9 cellular contexts compared by ENCODE assay signal in genomic region chr12:67772276-67773169, GRCh38.
DNase-seq lines count a peak whose midpoint lies in the region; ATAC-seq and TF ChIP-seq lines count a peak whose summit lies in the region.
"Had no signal": no experiment of that assay in that cellular context is flagged by ENCODE, and none has a peak within 500 bp of the region (broad histone marks: within the 10 kb centered on the region; RNA-seq: fewer than 3 reads in every experiment).

No MANE protein-coding gene starts in this region.

- DNase-seq in A172 (ENCODE audit: low spot score) (peak; percentile 76), IMR-90 (peak; percentile 76), brain microvascular endothelial cell (peak; percentile 92), kidney glomerular epithelial cell (lab: John Stamatoyannopoulos, UW) (peak; percentile 50), PC-9 (no peak), KG1 (lab: John Stamatoyannopoulos, UW) (no peak)

- intact Hi-C loops in IMR-90 (cut with micrococcal nuclease) (no loop called here), PC-9 (cut with micrococcal nuclease; ENCODE audit: unreplicated experiment) (no loop called here)

- H3K9me1 ChIP-seq in IMR-90 (ENCODE audit: insufficient read depth, low read length): peaks cover 7% of the 10 kb centered on the region

- BruUV-seq in IMR-90 (replicated peaks; lab: Mats Ljungman, UMichigan) (no TSS peak), PC-9 (replicated peaks; lab: Mats Ljungman, UMichigan) (no TSS peak)

- no peak for TF ChIP-seq CTCF in IMR-90 (conservative IDR thresholded peaks at IDR 0.05; ENCODE audit: low read depth, low read length)
- no peak for TF ChIP-seq CTCF in brain microvascular endothelial cell (IDR thresholded peaks at IDR 0.05; ENCODE audit: low read depth, low read length, missing control alignments)
- no peak for TF ChIP-seq CTCF in PC-9 (conservative IDR thresholded peaks at IDR 0.05)

- peak overlapping the region; percentile 39; the same call in 1 of the 2 replicates for H3K18ac ChIP-seq in IMR-90 (ENCODE audit: low read depth, low read length)

- peak overlapping the region; percentile 2; the same call in 1 of the 2 replicates for H3K23ac ChIP-seq in IMR-90 (ENCODE audit: low read depth, low read length)

- peak; percentile 92 for ATAC-seq in IMR-90 (ENCODE audit: low read depth)
- no peak for ATAC-seq in GM21717 (IDR thresholded peaks at IDR 0.05; ENCODE audit: unreplicated experiment)
- ATAC-seq in GM19324 (IDR thresholded peaks at IDR 0.05; ENCODE audit: low FRiP score, unreplicated experiment): no peak

- H3K36me3 ChIP-seq in IMR-90 (ENCODE audit: control insufficient read depth, insufficient read depth, low read length): no peaks in the 10 kb centered on the region
- H3K36me3 ChIP-seq in brain microvascular endothelial cell (replicated peaks): no peaks in the 10 kb centered on the region
- no peaks in the 10 kb centered on the region for H3K36me3 ChIP-seq in PC-9 (ENCODE audit: low read depth)

- H4K5ac ChIP-seq in IMR-90 (ENCODE audit: low read depth, low read length): no peak overlapping the region

- no peaks in the 10 kb centered on the region for H4K20me1 ChIP-seq in IMR-90 (ENCODE audit: insufficient read depth, low read length)
- no peaks in the 10 kb centered on the region for H4K20me1 ChIP-seq in PC-9 (ENCODE audit: insufficient read depth)

- H3K9ac ChIP-seq in IMR-90 (ENCODE audit: low read depth, low read length): no peak overlapping the region

- peak overlapping the region; percentile 43 for H2BK120ac ChIP-seq in IMR-90 (ENCODE audit: low read depth, low read length)

- CTCF ChIA-PET in IMR-90 (lab: Yijun Ruan, JAX): interaction anchor here (1.2 kb wide), 1 partner anchor 91 kb away, joined by 3 read pairs; no protein-coding TSS in a partner anchor
- CTCF ChIA-PET in PC-9 (lab: Charles Lee): no interaction called here

- TF ChIP-seq RAD21 in IMR-90 (IDR thresholded peaks at IDR 0.05; ENCODE audit: low read length): no peak

- H3K4me3 ChIP-seq in IMR-90 (ENCODE audit: insufficient read depth, low read depth, low read length) (no peak overlapping the region), brain microvascular endothelial cell (ENCODE audit: low read depth, low read length) (no peak overlapping the region), PC-9 (no peak overlapping the region)

- H3K9me2 ChIP-seq in PC-9 (ENCODE audit: insufficient read depth): 0 out of 2 replicates have a peak, but pooled peaks cover 4% of the 10 kb centered on the region

- peak overlapping the region; percentile 12; the same call in 1 of the 3 replicates for H2BK15ac ChIP-seq in IMR-90 (ENCODE audit: low read depth, low read length)

- H3K4me2 ChIP-seq in IMR-90 (ENCODE audit: low read depth, low read length): peak overlapping the region; percentile 66
- H3K4me2 ChIP-seq in PC-9: no peak overlapping the region

- H3K4ac ChIP-seq in IMR-90 (ENCODE audit: low read depth, low read length): peak overlapping the region; percentile 3

- peak overlapping the region; percentile 20; the same call in 1 of the 2 replicates for H4K91ac ChIP-seq in IMR-90 (ENCODE audit: insufficient read depth, low read depth, low read length)

- H4K8ac ChIP-seq in IMR-90 (ENCODE audit: low read depth in 2 of 2, low read length in 2 of 2): peak overlapping the region in 1 of 2 experiments; percentile 70; a peak in 2 of 4 replicates

- H2BK5ac ChIP-seq in IMR-90 (ENCODE audit: low read depth, low read length, poor library complexity, severe bottlenecking): no peak overlapping the region

- H3K79me1 ChIP-seq in IMR-90 (ENCODE audit: low read depth in 1 of 2, low read length in 2 of 2): 0 out of 4 replicates have a peak, but pooled peaks cover 0 to 3% of the 10 kb centered on the region in 2 experiments

- no peaks in the 10 kb centered on the region for H3K27me3 ChIP-seq in IMR-90 (ENCODE audit: control insufficient read depth, insufficient read depth, low read length)
- no peaks in the 10 kb centered on the region for H3K27me3 ChIP-seq in brain microvascular endothelial cell (replicated peaks)
- H3K27me3 ChIP-seq in PC-9 (ENCODE audit: insufficient read depth, low read depth): no peaks in the 10 kb centered on the region

- TF ChIP-seq POLR2A in IMR-90 (IDR thresholded peaks at IDR 0.05; ENCODE audit: low read depth, low read length): no peak

- H2AFZ ChIP-seq in IMR-90 (replicated peaks; ENCODE audit: low read length, poor library complexity) (peak overlapping the region; percentile 84), PC-9 (no peak overlapping the region)

- peak overlapping the region; percentile 50 for H2BK20ac ChIP-seq in IMR-90 (ENCODE audit: low read depth, low read length)

- H2AK5ac ChIP-seq in IMR-90 (ENCODE audit: low read depth, low read length): peak overlapping the region; percentile 21; the same call in 1 of the 2 replicates

- POLR2A ChIA-PET in IMR-90 (lab: Charles Lee; ENCODE audit: unreplicated experiment) (no interaction called here), PC-9 (lab: Charles Lee; ENCODE audit: unreplicated experiment) (no interaction called here)

- H3K4me1 ChIP-seq in IMR-90 (ENCODE audit: control insufficient read depth, insufficient read depth, low read length): peaks cover 9% of the 10 kb centered on the region
- peaks cover 36% of the 10 kb centered on the region for H3K4me1 ChIP-seq in PC-9 (replicated peaks; ENCODE audit: insufficient read depth)

- no peaks in the 10 kb centered on the region for H3K9me3 ChIP-seq in IMR-90 (ENCODE audit: control insufficient read depth, insufficient read depth, low read length)
- H3K9me3 ChIP-seq in PC-9 (ENCODE audit: insufficient read depth, low read depth): no peaks in the 10 kb centered on the region

- peaks cover 26% of the 10 kb centered on the region for H3F3A ChIP-seq in PC-9 (ENCODE audit: insufficient read depth, low read depth)

- no peaks in the 10 kb centered on the region for H3K79me2 ChIP-seq in PC-9 (ENCODE audit: low read depth)

- H2AK9ac ChIP-seq in IMR-90 (replicated peaks; ENCODE audit: low read depth, low read length, poor library complexity): peak overlapping the region; percentile 37

- in situ Hi-C loops in IMR-90 (cut with MboI; ENCODE audit: low sequenced_read_pairs) (no loop called here), brain microvascular endothelial cell (cut with HindIII; ENCODE audit: low pct_ligation_motif_present, low sequenced_read_pairs) (no loop called here)

- dilution Hi-C loops in IMR-90 (cut with HindIII; ENCODE audit: low sequenced_read_pairs, unreplicated experiment): no loop called here

- H3K27ac ChIP-seq in IMR-90 (ENCODE audit: insufficient read depth, low read length) (no peak overlapping the region), brain microvascular endothelial cell (peak overlapping the region; percentile 66), PC-9 (no peak overlapping the region)
- H3K27ac ChIP-seq: C4-2B had no signal

- H3K14ac ChIP-seq in IMR-90 (replicated peaks; ENCODE audit: low read depth, low read length): peak overlapping the region; percentile 87

- WGBS in IMR-90 (ENCODE audit: extremely low coverage in 2 of 2, insufficient read length in 1 of 2), 2 experiments: no CpG with 5 or more reads among the region's 11 CpGs

- no peak overlapping the region for H3K56ac ChIP-seq in IMR-90 (ENCODE audit: extremely low read depth, insufficient read depth, low read length)

TF ChIP-seq in IMR-90, 13 proteins besides CTCF, POLR2A, EP300 and RAD21:
- no peak for TF ChIP-seq MXI1 (IDR thresholded peaks at IDR 0.05; ENCODE audit: borderline replicate concordance, low read depth, low read length)
- TF ChIP-seq CHD1 (IDR thresholded peaks at IDR 0.05; ENCODE audit: low read depth, low read length): no peak
- no peak for TF ChIP-seq CEBPB (IDR thresholded peaks at IDR 0.05; ENCODE audit: low read depth, low read length)
- no peak for TF ChIP-seq MAFK (IDR thresholded peaks at IDR 0.05; ENCODE audit: low read depth, low read length)
- TF ChIP-seq RFX5 (IDR thresholded peaks at IDR 0.05; ENCODE audit: low read depth, low read length): no peak
- TF ChIP-seq NFE2L2 (IDR thresholded peaks at IDR 0.05; ENCODE audit: low read depth, low read length): no peak
- TF ChIP-seq, protein P1, sequence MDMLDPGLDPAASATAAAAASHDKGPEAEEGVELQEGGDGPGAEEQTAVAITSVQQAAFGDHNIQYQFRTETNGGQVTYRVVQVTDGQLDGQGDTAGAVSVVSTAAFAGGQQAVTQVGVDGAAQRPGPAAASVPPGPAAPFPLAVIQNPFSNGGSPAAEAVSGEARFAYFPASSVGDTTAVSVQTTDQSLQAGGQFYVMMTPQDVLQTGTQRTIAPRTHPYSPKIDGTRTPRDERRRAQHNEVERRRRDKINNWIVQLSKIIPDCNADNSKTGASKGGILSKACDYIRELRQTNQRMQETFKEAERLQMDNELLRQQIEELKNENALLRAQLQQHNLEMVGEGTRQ (IDR thresholded peaks at IDR 0.05; ENCODE audit: low read depth, low read length): no peak
- no peak for TF ChIP-seq BHLHE40 (IDR thresholded peaks at IDR 0.05; ENCODE audit: low read depth, low read length)
- TF ChIP-seq, protein P2, sequence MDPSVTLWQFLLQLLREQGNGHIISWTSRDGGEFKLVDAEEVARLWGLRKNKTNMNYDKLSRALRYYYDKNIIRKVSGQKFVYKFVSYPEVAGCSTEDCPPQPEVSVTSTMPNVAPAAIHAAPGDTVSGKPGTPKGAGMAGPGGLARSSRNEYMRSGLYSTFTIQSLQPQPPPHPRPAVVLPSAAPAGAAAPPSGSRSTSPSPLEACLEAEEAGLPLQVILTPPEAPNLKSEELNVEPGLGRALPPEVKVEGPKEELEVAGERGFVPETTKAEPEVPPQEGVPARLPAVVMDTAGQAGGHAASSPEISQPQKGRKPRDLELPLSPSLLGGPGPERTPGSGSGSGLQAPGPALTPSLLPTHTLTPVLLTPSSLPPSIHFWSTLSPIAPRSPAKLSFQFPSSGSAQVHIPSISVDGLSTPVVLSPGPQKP (IDR thresholded peaks at IDR 0.05; ENCODE audit: borderline replicate concordance, low read depth, low read length): no peak
- no peak for TF ChIP-seq MAZ (IDR thresholded peaks at IDR 0.05; ENCODE audit: borderline replicate concordance, low read depth, low read length)
- TF ChIP-seq SMC3 (IDR thresholded peaks at IDR 0.05; ENCODE audit: low read depth, low read length): no peak
- no peak for TF ChIP-seq RCOR1 (IDR thresholded peaks at IDR 0.05; ENCODE audit: insufficient replicate concordance, low read length)
- TF ChIP-seq FOS (IDR thresholded peaks at IDR 0.05; ENCODE audit: low read depth, low read length): no peak

Comparison
In these comparisons a context has a peak if more than half of its experiments do, and no peak if none do; other contexts are left out.
1. DNase-seq: peak in A172 (single experiment), IMR-90 (single experiment), brain microvascular endothelial cell (single experiment) and kidney glomerular epithelial cell (single experiment); none in PC-9 (0 of 2) and KG1 (single experiment).